ENCODE assay signal across 16 cellular contexts in genomic region chr15:29088666-29089065, GRCh38.
DNase-seq lines count a peak whose midpoint lies in the region; ATAC-seq lines count a peak whose summit lies in the region.
"Had no signal": no experiment of that assay in that cellular context is flagged by ENCODE, and none has a peak within 500 bp of the region (broad histone marks: within the 10 kb centered on the region; RNA-seq: fewer than 3 reads in every experiment).

No MANE protein-coding gene starts in this region.

- peaks cover 4% of the 10 kb centered on the region for H3K36me3 Mint-ChIP-seq in activated naive CD8-positive, alpha-beta T cell
- H3K36me3 Mint-ChIP-seq in activated naive CD8-positive, alpha-beta T cell treated with anti-CD3 and anti-CD28 coated beads for 36 hours = peaks cover 12% of the 10 kb centered on the region
- peaks cover 9% of the 10 kb centered on the region for H3K36me3 Mint-ChIP-seq in activated naive CD8-positive, alpha-beta T cell treated with anti-CD3 and anti-CD28 coated beads, Interleukin-2, amount 10 ng/mL, durations not matched to agents 7 days and 5 days
- H3K36me3 Mint-ChIP-seq in naive thymus-derived CD8-positive, alpha-beta T cell = peaks cover 0 to 51% (median 10%) of the 10 kb centered on the region in 3 donors

- POLR2A ChIA-PET in activated naive CD8-positive, alpha-beta T cell treated with anti-CD3 and anti-CD28 coated beads, Interleukin-2, amount 10 ng/mL, durations not matched to agents 7 days and 5 days (lab: Charles Lee) = interaction anchor here (1.1 kb wide), 1 partner anchor 38 kb away, joined by 3 read pairs; no protein-coding TSS in a partner anchor
- POLR2A ChIA-PET in naive thymus-derived CD8-positive, alpha-beta T cell (lab: Charles Lee) = interaction anchor here (0.8 to 1.5 kb wide), 2 partner anchors 16 to 203 kb away, joined by 3 to 4 read pairs; partner anchors contain the start of gene APBA2

- no peaks in the 10 kb centered on the region for H3K9me3 Mint-ChIP-seq in activated naive CD8-positive, alpha-beta T cell (ENCODE audit: low read depth)
- no peaks in the 10 kb centered on the region for H3K9me3 Mint-ChIP-seq in activated naive CD8-positive, alpha-beta T cell treated with anti-CD3 and anti-CD28 coated beads for 36 hours
- peaks cover 3% of the 10 kb centered on the region for H3K9me3 Mint-ChIP-seq in activated naive CD8-positive, alpha-beta T cell treated with anti-CD3 and anti-CD28 coated beads, Interleukin-2, amount 10 ng/mL, durations not matched to agents 7 days and 5 days
- peaks cover 0 to 3% (median 0%) of the 10 kb centered on the region in 9 donors for H3K9me3 Mint-ChIP-seq in naive thymus-derived CD8-positive, alpha-beta T cell

- no peak for ATAC-seq in activated naive CD8-positive, alpha-beta T cell treated with anti-CD3 and anti-CD28 coated beads, Interleukin-2, amount 10 ng/mL, durations not matched to agents 7 days and 5 days (ENCODE audit: low read depth)
- ATAC-seq in naive thymus-derived CD8-positive, alpha-beta T cell = no peak
- no peak for ATAC-seq in GM18519 (IDR thresholded peaks at IDR 0.05; ENCODE audit: low FRiP score, unreplicated experiment)
- ATAC-seq: A549 had no signal

- no peak overlapping the region for H3K4me3 Mint-ChIP-seq in activated naive CD8-positive, alpha-beta T cell
- H3K4me3 Mint-ChIP-seq in activated naive CD8-positive, alpha-beta T cell treated with anti-CD3 and anti-CD28 coated beads for 36 hours = no peak overlapping the region
- peak overlapping the region; percentile 6 for H3K4me3 Mint-ChIP-seq in activated naive CD8-positive, alpha-beta T cell treated with anti-CD3 and anti-CD28 coated beads, Interleukin-2, amount 10 ng/mL, durations not matched to agents 7 days and 5 days
- H3K4me3 Mint-ChIP-seq in naive thymus-derived CD8-positive, alpha-beta T cell = peak overlapping the region in 6 of 10 donors; percentile 34 to 64 (median 39)

- peak overlapping the region; percentile 70 for H3K27ac Mint-ChIP-seq in activated naive CD8-positive, alpha-beta T cell
- no peak overlapping the region for H3K27ac Mint-ChIP-seq in activated naive CD8-positive, alpha-beta T cell treated with anti-CD3 and anti-CD28 coated beads for 36 hours
- H3K27ac Mint-ChIP-seq in activated naive CD8-positive, alpha-beta T cell treated with anti-CD3 and anti-CD28 coated beads, Interleukin-2, amount 10 ng/mL, durations not matched to agents 7 days and 5 days = peak overlapping the region; percentile 86
- peak overlapping the region; percentile 29 to 93 (median 86) for H3K27ac Mint-ChIP-seq in naive thymus-derived CD8-positive, alpha-beta T cell

- no peaks in the 10 kb centered on the region for H3K27me3 Mint-ChIP-seq in activated naive CD8-positive, alpha-beta T cell
- H3K27me3 Mint-ChIP-seq in activated naive CD8-positive, alpha-beta T cell treated with anti-CD3 and anti-CD28 coated beads for 36 hours = no peaks in the 10 kb centered on the region
- H3K27me3 Mint-ChIP-seq in activated naive CD8-positive, alpha-beta T cell treated with anti-CD3 and anti-CD28 coated beads, Interleukin-2, amount 10 ng/mL, durations not matched to agents 7 days and 5 days = no peaks in the 10 kb centered on the region
- no peaks in the 10 kb centered on the region for H3K27me3 Mint-ChIP-seq in naive thymus-derived CD8-positive, alpha-beta T cell

- no peak for DNase-seq in activated naive CD8-positive, alpha-beta T cell treated with anti-CD3 and anti-CD28 coated beads for 36 hours
- DNase-seq in activated naive CD8-positive, alpha-beta T cell treated with anti-CD3 and anti-CD28 coated beads, Interleukin-2, amount 10 ng/mL, durations not matched to agents 7 days and 5 days = no peak
- DNase-seq in naive thymus-derived CD8-positive, alpha-beta T cell = peak in 1 of 10 donors; percentile 11
- DNase-seq in activated T-cell treated with anti-CD3 and anti-CD28 coated beads, Interleukin-2, amount 50 U/mL, for 48 hours = no peak
- DNase-seq in SHP77 treated with DMSO at 0.1 percent for 48 hours (lab: John Stamatoyannopoulos, UW) = no peak
- DNase-seq: GF-D8, GOT3, NCI-H1417 treated with DMSO at 0.1 percent for 48 hours, NCI-H2081, NCI-H226, NCI-H526 treated with DMSO at 0.1 percent for 48 hours had no signal

- peak overlapping the region; percentile 63 for H3K27ac ChIP-seq in temporal lobe (ENCODE audit: low read depth, low read length)
- H3K27ac ChIP-seq: A549, C4-2B had no signal

- peaks cover 45% of the 10 kb centered on the region for H3K4me1 Mint-ChIP-seq in activated naive CD8-positive, alpha-beta T cell (ENCODE audit: low read depth)
- H3K4me1 Mint-ChIP-seq in activated naive CD8-positive, alpha-beta T cell treated with anti-CD3 and anti-CD28 coated beads for 36 hours = peaks cover 37% of the 10 kb centered on the region
- peaks cover 33% of the 10 kb centered on the region for H3K4me1 Mint-ChIP-seq in activated naive CD8-positive, alpha-beta T cell treated with anti-CD3 and anti-CD28 coated beads, Interleukin-2, amount 10 ng/mL, durations not matched to agents 7 days and 5 days
- peaks cover 27 to 56% (median 42%) of the 10 kb centered on the region in 4 donors for H3K4me1 Mint-ChIP-seq in naive thymus-derived CD8-positive, alpha-beta T cell

Comparison
In these comparisons a context has a peak if more than half of its experiments do, and no peak if none do; other contexts are left out.
1. H3K4me3 Mint-ChIP-seq: peak in activated naive CD8-positive, alpha-beta T cell treated with anti-CD3 and anti-CD28 coated beads, Interleukin-2, amount 10 ng/mL, durations not matched to agents 7 days and 5 days (single experiment) and naive thymus-derived CD8-positive, alpha-beta T cell (6 of 10); none in activated naive CD8-positive, alpha-beta T cell (single experiment) and activated naive CD8-positive, alpha-beta T cell treated with anti-CD3 and anti-CD28 coated beads for 36 hours (single experiment).